Comparison of ENCODE assay signal across 8 cellular contexts in the genomic region with DNA sequence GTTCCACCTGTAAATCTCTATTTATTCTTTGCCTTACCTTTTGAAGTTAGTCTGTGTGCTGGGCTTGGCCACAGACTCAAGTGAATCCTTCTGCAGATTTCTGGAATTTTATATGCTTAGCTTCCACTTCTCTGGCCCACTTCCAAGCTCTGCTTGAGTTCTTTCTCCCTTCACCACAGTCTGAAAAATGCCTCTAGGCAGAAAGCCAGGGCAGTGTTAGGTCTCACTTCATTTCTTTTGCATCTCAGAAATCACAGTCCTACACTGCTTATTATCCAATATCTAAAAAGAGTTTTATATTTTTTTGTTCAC. TPM values are rescaled to one million over a fixed set of nuclear protein-coding genes. Genes with fewer than 3 reads are reported as not detected.
A peak's percentile ranks its signal among the peaks of the same experiment; 100 is the strongest.
DNase-seq lines count a peak whose midpoint lies in the region; ATAC-seq and TF ChIP-seq lines count a peak whose summit lies in the region.

No MANE protein-coding gene starts in this region.

- H3K4me1 ChIP-seq in CD8-positive, alpha-beta memory T cell (ENCODE audit: insufficient read depth, low read length) = peaks cover 8% of the 10 kb centered on the region

- no peak for TF ChIP-seq CTCF in endothelial cell (IDR thresholded peaks at IDR 0.05; ENCODE audit: unreplicated experiment)
- no peak for TF ChIP-seq CTCF in neural crest cell (conservative IDR thresholded peaks at IDR 0.05)

- peaks cover 11% of the 10 kb centered on the region for H3K36me3 ChIP-seq in CD8-positive, alpha-beta memory T cell (ENCODE audit: insufficient read depth, low read length)

- no peaks in the 10 kb centered on the region for H3K9me3 ChIP-seq in CD8-positive, alpha-beta memory T cell (ENCODE audit: low read length)

- peak overlapping the region in 1 of 7 donors; percentile 1 for H3K4me3 Mint-ChIP-seq in CD8-positive, alpha-beta memory T cell
- H3K4me3 Mint-ChIP-seq in endothelial cell (ENCODE audit: unreplicated experiment) = no peak overlapping the region
- H3K4me3 Mint-ChIP-seq in neural crest cell = no peak overlapping the region

- CTCF ChIA-PET in CD8-positive, alpha-beta memory T cell (lab: Charles Lee) = interaction anchor here (4.1 kb wide), 1 partner anchor 183 kb away, joined by 13 read pairs; no protein-coding TSS in a partner anchor

- H3K27ac Mint-ChIP-seq in CD8-positive, alpha-beta memory T cell = peak overlapping the region; percentile 13 to 78 (median 64)
- H3K27ac Mint-ChIP-seq in endothelial cell (ENCODE audit: unreplicated experiment) (peak overlapping the region; percentile 6), neural crest cell (ENCODE audit: unreplicated experiment) (peak overlapping the region; percentile 69)

- H3K9me3 Mint-ChIP-seq in CD8-positive, alpha-beta memory T cell = peaks cover 0 to 3% (median 0%) of the 10 kb centered on the region in 5 donors
- H3K9me3 Mint-ChIP-seq in endothelial cell (ENCODE audit: unreplicated experiment) = no peaks in the 10 kb centered on the region
- H3K9me3 Mint-ChIP-seq in neural crest cell = peaks cover 3% of the 10 kb centered on the region

- H3K27me3 Mint-ChIP-seq in CD8-positive, alpha-beta memory T cell = no peaks in the 10 kb centered on the region
- H3K27me3 Mint-ChIP-seq in endothelial cell (ENCODE audit: unreplicated experiment) = no peaks in the 10 kb centered on the region
- H3K27me3 Mint-ChIP-seq in neural crest cell (ENCODE audit: low read depth) = no peaks in the 10 kb centered on the region

- no peaks in the 10 kb centered on the region for H3K27me3 ChIP-seq in CD8-positive, alpha-beta memory T cell (ENCODE audit: insufficient read depth, low read length, poor library complexity, severe bottlenecking)

- POLR2A ChIA-PET in CD8-positive, alpha-beta memory T cell (lab: Charles Lee) = no interaction called here

- no peak for DNase-seq in CD8-positive, alpha-beta memory T cell
- DNase-seq in NCI-H1105 treated with DMSO at 0.1 percent for 48 hours (lab: John Stamatoyannopoulos, UW) (peak; percentile 19), endothelial cell (ENCODE audit: low spot score) (no peak), neural crest cell (ENCODE audit: low read depth, low spot score) (no peak), NAMALWA (ENCODE audit: low spot score) (no peak)
- DNase-seq in stimulated activated CD4-positive, alpha-beta T cell treated with anti-CD3 and anti-CD28 coated beads, Interleukin-15, amount 100 ng/mL, for 24 hours = no peak
- no peak for DNase-seq in stimulated activated CD4-positive, alpha-beta T cell treated with anti-CD3 and anti-CD28 coated beads, Interleukin-12 subunit alpha, Interleukin-12 subunit beta, amount 100 ng/mL, for 4 hours

- H3K4me1 Mint-ChIP-seq in CD8-positive, alpha-beta memory T cell = peaks cover 63 to 90% (median 82%) of the 10 kb centered on the region in 3 donors
- no peaks in the 10 kb centered on the region for H3K4me1 Mint-ChIP-seq in endothelial cell (ENCODE audit: unreplicated experiment)
- H3K4me1 Mint-ChIP-seq in neural crest cell = peaks cover 4% of the 10 kb centered on the region

- no peak overlapping the region for H3K4me3 ChIP-seq in CD8-positive, alpha-beta memory T cell (ENCODE audit: low read length)

- no peak overlapping the region for H3K27ac ChIP-seq in CD8-positive, alpha-beta memory T cell (ENCODE audit: low read depth, low read length)

- no peak for ATAC-seq in HG03571 (IDR thresholded peaks at IDR 0.05; ENCODE audit: unreplicated experiment)

- H3K36me3 Mint-ChIP-seq in CD8-positive, alpha-beta memory T cell = peaks cover 0 to 47% (median 14%) of the 10 kb centered on the region in 3 donors
- no peaks in the 10 kb centered on the region for H3K36me3 Mint-ChIP-seq in endothelial cell (ENCODE audit: low read depth, unreplicated experiment)
- H3K36me3 Mint-ChIP-seq in neural crest cell (ENCODE audit: low read depth) = peaks cover 10% of the 10 kb centered on the region

RNA-seq across cellular contexts. Expression of gene INKA2, which starts 48.9 kb away (rescaled TPM):
- total RNA-seq in CD8-positive, alpha-beta memory T cell = 1 to 10 TPM; 1.8 to 3.8 TPM
- polyA plus RNA-seq in CD8-positive, alpha-beta memory T cell = not detected
- total RNA-seq in endothelial cell (ENCODE audit: unreplicated experiment) (5.6 TPM), neural crest cell (2.7 and 3.5 TPM in 2 replicates)

Comparison
In these comparisons a context has a peak if more than half of its experiments do, and no peak if none do; other contexts are left out.
1. H3K27ac Mint-ChIP-seq: peak in every context shown above with its lines; median percentile 69 in neural crest cell; 64 in CD8-positive, alpha-beta memory T cell; 6 in endothelial cell.